ENCODE assay signal across 16 cellular contexts in the genomic region with DNA sequence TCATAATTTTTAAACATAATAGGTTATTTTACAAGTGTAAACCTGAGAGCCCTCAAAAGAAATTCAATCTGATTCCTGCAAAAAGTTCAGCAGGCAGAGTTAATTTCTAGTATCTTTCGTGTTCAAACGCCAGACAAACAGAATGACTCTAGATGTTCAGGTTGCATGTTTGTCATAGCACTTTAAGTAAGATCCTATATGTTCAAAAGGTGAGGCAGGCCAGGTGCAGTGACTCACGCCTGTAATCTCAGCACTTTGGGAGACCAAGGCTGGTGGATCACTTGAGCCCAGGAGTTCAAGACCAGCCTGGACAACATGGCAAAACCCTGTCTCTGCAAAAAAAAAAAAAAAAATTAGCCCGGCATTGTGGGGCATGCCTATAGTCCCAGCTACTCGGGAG. TPM values are rescaled to one million over a fixed set of nuclear protein-coding genes. Genes with fewer than 3 reads are reported as not detected.
DNase-seq lines count a peak whose midpoint lies in the region; ATAC-seq and TF ChIP-seq lines count a peak whose summit lies in the region.
"Had no signal": no experiment of that assay in that cellular context is flagged by ENCODE, and none has a peak within 500 bp of the region (broad histone marks: within the 10 kb centered on the region; RNA-seq: fewer than 3 reads in every experiment).

No MANE protein-coding gene starts in this region.

- H3K9me3 Mint-ChIP-seq in Calu3 (ENCODE audit: low read depth, unreplicated experiment) = no peaks in the 10 kb centered on the region
- H3K9me3 Mint-ChIP-seq: HFFc6 had no signal

- peak overlapping the region; percentile 85 for H3K4me2 ChIP-seq in KMS-11
- H3K4me2 ChIP-seq in trophoblast cell (ENCODE audit: low read length) = no peak overlapping the region

- H3K27ac ChIP-seq in KMS-11 (no peak overlapping the region), colonic mucosa (peak overlapping the region; percentile 82), trophoblast cell (ENCODE audit: low read depth, low read length) (no peak overlapping the region), left lung (no peak overlapping the region)
- H3K27ac ChIP-seq: SJSA1 had no signal

- no peak overlapping the region for H2AK5ac ChIP-seq in trophoblast cell (ENCODE audit: low read length)

- no peak overlapping the region for H4K12ac ChIP-seq in trophoblast cell (ENCODE audit: low read depth, low read length)

- no peaks in the 10 kb centered on the region for H3K27me3 ChIP-seq in KMS-11 (ENCODE audit: insufficient read depth, low read depth)
- H3K27me3 ChIP-seq in colonic mucosa = no peaks in the 10 kb centered on the region
- H3K27me3 ChIP-seq in trophoblast cell (ENCODE audit: insufficient read depth, low read length) = no peaks in the 10 kb centered on the region
- peaks cover 0 to 17% of the 10 kb centered on the region in 2 donors for H3K27me3 ChIP-seq in left lung
- H3K27me3 ChIP-seq: SJSA1 had no signal

- H2BK120ac ChIP-seq in trophoblast cell (ENCODE audit: insufficient read depth, low read length, poor library complexity) = no peak overlapping the region

- no peak overlapping the region for H3K4me3 ChIP-seq in KMS-11 (IDR thresholded peaks at IDR 0.05; ENCODE audit: insufficient read depth, low read depth, low read length)
- H3K4me3 ChIP-seq in colonic mucosa = no peak overlapping the region
- H3K4me3 ChIP-seq in trophoblast cell (ENCODE audit: low read depth, low read length) = no peak overlapping the region
- H3K4me3 ChIP-seq in left lung = no peak overlapping the region
- H3K4me3 ChIP-seq: SJSA1 had no signal

- peaks cover 8% of the 10 kb centered on the region for H3K4me1 ChIP-seq in KMS-11 (ENCODE audit: low read depth, poor library complexity, severe bottlenecking)
- H3K4me1 ChIP-seq in colonic mucosa = no peaks in the 10 kb centered on the region
- no peaks in the 10 kb centered on the region for H3K4me1 ChIP-seq in trophoblast cell (ENCODE audit: control insufficient read depth in 1 of 2, insufficient read depth in 2 of 2, low read length in 2 of 2)
- no peaks in the 10 kb centered on the region for H3K4me1 ChIP-seq in left lung
- H3K4me1 ChIP-seq: BE2C, SJSA1 had no signal

- no peak overlapping the region for H4K8ac ChIP-seq in trophoblast cell (ENCODE audit: low read depth, low read length)

- H3K79me2 ChIP-seq in KMS-11 (ENCODE audit: insufficient read depth, low read depth) (no peaks in the 10 kb centered on the region), trophoblast cell (ENCODE audit: control insufficient read depth, insufficient read depth, low read length, poor library complexity) (no peaks in the 10 kb centered on the region)

- H3K23ac ChIP-seq in trophoblast cell (ENCODE audit: low read length) = no peak overlapping the region

- ATAC-seq in left lung = no peak

- no peak overlapping the region for H4K91ac ChIP-seq in trophoblast cell (ENCODE audit: low read depth, low read length)

- no peaks in the 10 kb centered on the region for H4K20me1 ChIP-seq in KMS-11 (ENCODE audit: insufficient read depth)

- no TSS peak for BruUV-seq in Calu3 (replicated peaks; lab: Mats Ljungman, UMichigan)

- peak overlapping the region; percentile 90 for H3K27ac Mint-ChIP-seq in Calu3 (ENCODE audit: unreplicated experiment)
- H3K27ac Mint-ChIP-seq: CD4-positive, alpha-beta memory T cell; HFFc6 had no signal

- no peak overlapping the region for H3K4me3 Mint-ChIP-seq in Calu3 (ENCODE audit: low read depth, unreplicated experiment)

- peaks cover 15% of the 10 kb centered on the region for H3K36me3 Mint-ChIP-seq in Calu3 (ENCODE audit: insufficient read depth, unreplicated experiment)
- H3K36me3 Mint-ChIP-seq: CD4-positive, alpha-beta memory T cell had no signal

- peaks cover 15% of the 10 kb centered on the region for H3K4me1 Mint-ChIP-seq in Calu3 (ENCODE audit: low read depth, unreplicated experiment)

- H3K9ac ChIP-seq in KMS-11 (no peak overlapping the region), colonic mucosa (ENCODE audit: low read depth in 2 of 2, low read length in 2 of 2) (no peak overlapping the region), trophoblast cell (ENCODE audit: low read length) (no peak overlapping the region)

- H3K4ac ChIP-seq in trophoblast cell (ENCODE audit: low read depth, low read length) = no peak overlapping the region

- no peak overlapping the region for H2AFZ ChIP-seq in KMS-11 (ENCODE audit: low read depth)
- no peak overlapping the region for H2AFZ ChIP-seq in trophoblast cell (ENCODE audit: insufficient read depth, low read length, poor library complexity)

- DNase-seq in Calu3 (no peak), colonic mucosa (no peak), trophoblast cell (peak; percentile 67 to 76), NAMALWA (ENCODE audit: low spot score) (no peak), left lung (no peak), SIG-M5 (lab: John Stamatoyannopoulos, UW) (no peak)
- DNase-seq: BE2C; CD4-positive, alpha-beta memory T cell; EL; HFFc6; IMR-90; NCI-H446; RPMI8226; SW 1271 had no signal

- no CpG with 5 or more reads among the region's 5 CpGs for WGBS in trophoblast cell (ENCODE audit: extremely low coverage, insufficient coverage, insufficient read length)

- H3K79me1 ChIP-seq in trophoblast cell (ENCODE audit: low read length) = no peaks in the 10 kb centered on the region

- intact Hi-C loops in Calu3 (cut with micrococcal nuclease; ENCODE audit: unreplicated experiment) (no loop called here), colonic mucosa (cut with DNase I) (no loop called here), left lung (cut with DNase I) (no loop called here)

- H3K27me3 Mint-ChIP-seq in Calu3 (ENCODE audit: unreplicated experiment) = no peaks in the 10 kb centered on the region

- H3K18ac ChIP-seq in trophoblast cell (ENCODE audit: low read length) = no peak overlapping the region

- H3K9me3 ChIP-seq in colonic mucosa (no peaks in the 10 kb centered on the region), trophoblast cell (ENCODE audit: insufficient read depth, low read depth, low read length) (no peaks in the 10 kb centered on the region), left lung (no peaks in the 10 kb centered on the region)
- H3K9me3 ChIP-seq: BE2C, SJSA1 had no signal

- CTCF ChIA-PET in Calu3 (lab: Charles Lee) = interaction anchor here (1.0 kb wide), 1 partner anchor 14 kb away, joined by 5 read pairs; no protein-coding TSS in a partner anchor

- no peak overlapping the region for H2BK5ac ChIP-seq in trophoblast cell (ENCODE audit: low read depth, low read length, poor library complexity)

- no peak for TF ChIP-seq CTCF in Calu3 (IDR thresholded peaks at IDR 0.05; ENCODE audit: unreplicated experiment)
- TF ChIP-seq CTCF in KMS-11 (conservative IDR thresholded peaks at IDR 0.05; ENCODE audit: low read depth, low read length) = no peak
- no peak for TF ChIP-seq CTCF in colonic mucosa (IDR thresholded peaks at IDR 0.05)
- no peak for TF ChIP-seq CTCF in left lung (IDR thresholded peaks at IDR 0.05)

- H2BK12ac ChIP-seq in trophoblast cell (ENCODE audit: low read length) = no peak overlapping the region

- no peak overlapping the region for H3K14ac ChIP-seq in trophoblast cell (ENCODE audit: low read length)

- no peaks in the 10 kb centered on the region for H3K36me3 ChIP-seq in KMS-11 (ENCODE audit: insufficient read depth)
- H3K36me3 ChIP-seq in colonic mucosa = no peaks in the 10 kb centered on the region
- H3K36me3 ChIP-seq in trophoblast cell (ENCODE audit: control insufficient read depth in 1 of 2, insufficient read depth in 2 of 2, low read length in 2 of 2) = no peaks in the 10 kb centered on the region
- no peaks in the 10 kb centered on the region for H3K36me3 ChIP-seq in left lung
- H3K36me3 ChIP-seq: BE2C, SJSA1 had no signal

RNA-seq across cellular contexts. Expression of gene RASSF6, which starts 1.1 kb away (rescaled TPM):
- 12.5 and 12.8 TPM in 2 replicates for total RNA-seq in Calu3 (2022)
- 10 to 100 TPM; 13.8 to 38.9 TPM for total RNA-seq in colonic mucosa
- 0.26 and 0.28 TPM in 2 replicates for polyA plus RNA-seq in trophoblast cell (2013)
- 1 to 10 TPM; 1.3 to 2.2 TPM for total RNA-seq in left lung
- total RNA-seq: HFFc6, IMR-90, SJSA1 had no signal
- polyA plus RNA-seq: IMR-90 had no signal

Comparison
In these comparisons a context has a peak if more than half of its experiments do, and no peak if none do; other contexts are left out.
1. DNase-seq: peak in trophoblast cell (2 of 2); none in Calu3 (single experiment), colonic mucosa (single experiment), NAMALWA (single experiment), left lung (0 of 2) and SIG-M5 (single experiment).